Comparison of ENCODE assay signal across 1 cellular context in the genomic region with DNA sequence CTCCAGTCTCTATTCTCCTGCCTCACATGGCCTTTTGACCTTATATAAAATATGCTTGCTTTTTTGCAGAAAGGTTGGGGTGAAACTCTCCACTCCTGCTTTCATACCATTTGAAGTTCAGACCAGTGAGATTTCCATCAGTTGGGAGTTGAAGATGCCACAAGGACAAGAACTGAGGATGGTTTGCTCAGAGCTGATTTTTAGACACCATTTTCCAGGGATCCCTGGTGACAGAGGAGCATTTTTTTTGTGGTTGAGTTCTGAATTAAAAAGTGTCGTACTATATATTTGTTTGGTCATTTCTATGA.
TF ChIP-seq lines count a peak whose summit lies in the region.

No MANE protein-coding gene starts in this region.

TF ChIP-seq in endothelial cell of umbilical vein, 7 proteins besides CTCF, POLR2A, EP300 and RAD21 (continued from another document):
- TF ChIP-seq MAX (IDR thresholded peaks at IDR 0.05; ENCODE audit: insufficient read depth, insufficient read length), result no peak
- no peak for TF ChIP-seq EZH2 (IDR thresholded peaks at IDR 0.05; ENCODE audit: borderline replicate concordance, low read depth, low read length, severe bottlenecking)
- no peak for TF ChIP-seq JUN (IDR thresholded peaks at IDR 0.05; ENCODE audit: borderline replicate concordance, insufficient read depth, insufficient read length, low read depth)
- no peak for TF ChIP-seq POLR2AphosphoS5 (IDR thresholded peaks at IDR 0.05; ENCODE audit: insufficient read depth, low read depth, low read length)
- TF ChIP-seq MYC (IDR thresholded peaks at IDR 0.05; ENCODE audit: low read depth, low read length), result no peak
- no peak for TF ChIP-seq GATA2 (IDR thresholded peaks at IDR 0.05; ENCODE audit: insufficient read depth, insufficient read length, low read depth, low read length)
